Comparison of ENCODE assay signal across 23 cellular contexts in genomic region chr5:85576666-85577065, GRCh38.
DNase-seq lines count a peak whose midpoint lies in the region; ATAC-seq and TF ChIP-seq lines count a peak whose summit lies in the region.
"Had no signal": no experiment of that assay in that cellular context is flagged by ENCODE, and none has a peak within 500 bp of the region (broad histone marks: within the 10 kb centered on the region; RNA-seq: fewer than 3 reads in every experiment).

No MANE protein-coding gene starts in this region.

- no peak overlapping the region for H3K4me3 ChIP-seq in epithelial cell of proximal tubule (ENCODE audit: low read depth, low read length)
- H3K4me3 ChIP-seq: A549 had no signal

- no peak for TF ChIP-seq CTCF in epithelial cell of proximal tubule (conservative IDR thresholded peaks at IDR 0.05; ENCODE audit: low read depth, low read length)

- ATAC-seq in GM19455 (IDR thresholded peaks at IDR 0.05; ENCODE audit: unreplicated experiment) (no peak), GM18519 (IDR thresholded peaks at IDR 0.05; ENCODE audit: low FRiP score, unreplicated experiment) (no peak)
- ATAC-seq: A549 had no signal

- peak; percentile 13 for DNase-seq in Daoy (ENCODE audit: low read depth)
- DNase-seq in M059J (ENCODE audit: low read depth), result peak; percentile 71
- DNase-seq in NCI-H69 (lab: John Stamatoyannopoulos, UW), result peak; percentile 68
- peak; percentile 54 for DNase-seq in epithelial cell of proximal tubule (ENCODE audit: low read depth)
- DNase-seq in DMS153 (lab: John Stamatoyannopoulos, UW), result no peak
- DNase-seq in NCI-H510A treated with DMSO at 0.1 percent for 48 hours (lab: John Stamatoyannopoulos, UW), result no peak
- DNase-seq: C1 segment of cervical spinal cord; CD4-positive, alpha-beta memory T cell; COR-L47; DND-41; GOT3; HCEC 1CT; KBM-7; MM.1S; NCI-H1048; NCI-H187; NCI-H2081 treated with DMSO at 0.1 percent for 48 hours; NCI-H2227 treated with DMSO at 0.1 percent for 48 hours; NCI-H526; SHP77 treated with DMSO at 0.1 percent for 48 hours had no signal

Comparison
In these comparisons a context has a peak if more than half of its experiments do, and no peak if none do; other contexts are left out.
1. DNase-seq: peak in Daoy (single experiment), M059J (single experiment), NCI-H69 (single experiment) and epithelial cell of proximal tubule (single experiment); none in DMS153 (single experiment) and NCI-H510A treated with DMSO at 0.1 percent for 48 hours (single experiment).